1 cellular context compared by ENCODE assay signal in the genomic region with DNA sequence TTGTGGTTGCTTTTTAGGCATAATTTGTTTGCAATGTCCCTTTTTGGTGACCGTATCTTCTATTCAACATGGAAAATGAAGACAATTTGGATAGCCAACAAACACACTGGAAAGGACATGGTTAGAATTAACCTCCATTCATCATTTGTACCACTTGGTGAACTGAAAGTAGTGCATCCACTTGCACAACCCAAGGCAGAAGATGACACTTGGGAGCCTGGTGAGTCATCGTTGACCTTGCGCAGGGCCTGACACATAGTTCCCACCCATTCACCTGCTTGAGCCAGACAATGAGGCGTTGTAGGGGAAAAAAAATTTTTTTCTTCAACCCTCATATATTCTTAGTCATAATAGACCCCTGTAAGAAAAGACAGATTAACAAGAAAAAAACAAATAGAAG.
TF ChIP-seq lines count a peak whose summit lies in the region.

No MANE protein-coding gene starts in this region.

TF ChIP-seq in HepG2, 621 proteins besides CTCF, POLR2A, EP300 and RAD21 (continued from another document):
- TF ChIP-seq, protein P1, sequence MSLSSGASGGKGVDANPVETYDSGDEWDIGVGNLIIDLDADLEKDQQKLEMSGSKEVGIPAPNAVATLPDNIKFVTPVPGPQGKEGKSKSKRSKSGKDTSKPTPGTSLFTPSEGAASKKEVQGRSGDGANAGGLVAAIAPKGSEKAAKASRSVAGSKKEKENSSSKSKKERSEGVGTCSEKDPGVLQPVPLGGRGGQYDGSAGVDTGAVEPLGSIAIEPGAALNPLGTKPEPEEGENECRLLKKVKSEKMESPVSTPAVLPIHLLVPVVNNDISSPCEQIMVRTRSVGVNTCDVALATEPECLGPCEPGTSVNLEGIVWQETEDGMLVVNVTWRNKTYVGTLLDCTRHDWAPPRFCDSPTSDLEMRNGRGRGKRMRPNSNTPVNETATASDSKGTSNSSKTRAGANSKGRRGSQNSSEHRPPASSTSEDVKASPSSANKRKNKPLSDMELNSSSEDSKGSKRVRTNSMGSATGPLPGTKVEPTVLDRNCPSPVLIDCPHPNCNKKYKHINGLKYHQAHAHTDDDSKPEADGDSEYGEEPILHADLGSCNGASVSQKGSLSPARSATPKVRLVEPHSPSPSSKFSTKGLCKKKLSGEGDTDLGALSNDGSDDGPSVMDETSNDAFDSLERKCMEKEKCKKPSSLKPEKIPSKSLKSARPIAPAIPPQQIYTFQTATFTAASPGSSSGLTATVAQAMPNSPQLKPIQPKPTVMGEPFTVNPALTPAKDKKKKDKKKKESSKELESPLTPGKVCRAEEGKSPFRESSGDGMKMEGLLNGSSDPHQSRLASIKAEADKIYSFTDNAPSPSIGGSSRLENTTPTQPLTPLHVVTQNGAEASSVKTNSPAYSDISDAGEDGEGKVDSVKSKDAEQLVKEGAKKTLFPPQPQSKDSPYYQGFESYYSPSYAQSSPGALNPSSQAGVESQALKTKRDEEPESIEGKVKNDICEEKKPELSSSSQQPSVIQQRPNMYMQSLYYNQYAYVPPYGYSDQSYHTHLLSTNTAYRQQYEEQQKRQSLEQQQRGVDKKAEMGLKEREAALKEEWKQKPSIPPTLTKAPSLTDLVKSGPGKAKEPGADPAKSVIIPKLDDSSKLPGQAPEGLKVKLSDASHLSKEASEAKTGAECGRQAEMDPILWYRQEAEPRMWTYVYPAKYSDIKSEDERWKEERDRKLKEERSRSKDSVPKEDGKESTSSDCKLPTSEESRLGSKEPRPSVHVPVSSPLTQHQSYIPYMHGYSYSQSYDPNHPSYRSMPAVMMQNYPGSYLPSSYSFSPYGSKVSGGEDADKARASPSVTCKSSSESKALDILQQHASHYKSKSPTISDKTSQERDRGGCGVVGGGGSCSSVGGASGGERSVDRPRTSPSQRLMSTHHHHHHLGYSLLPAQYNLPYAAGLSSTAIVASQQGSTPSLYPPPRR (CRISPR knock-in tag; IDR thresholded peaks at IDR 0.05; ENCODE audit: borderline replicate concordance) = no peak
- TF ChIP-seq ZNF841 (CRISPR knock-in tag; IDR thresholded peaks at IDR 0.05; ENCODE audit: borderline replicate concordance) (no peak), SRSF9 (IDR thresholded peaks at IDR 0.05; ENCODE audit: borderline replicate concordance, insufficient read depth, low read depth, low read length, poor library complexity, severe bottlenecking) (no peak), WIZ (CRISPR knock-in tag; IDR thresholded peaks at IDR 0.05) (no peak), ZNF550 (CRISPR knock-in tag; IDR thresholded peaks at IDR 0.05; ENCODE audit: borderline replicate concordance) (no peak), ZKSCAN5 (CRISPR knock-in tag; IDR thresholded peaks at IDR 0.05) (no peak), SOX6 (IDR thresholded peaks at IDR 0.05) (no peak), SOX6 (CRISPR knock-in tag; IDR thresholded peaks at IDR 0.05) (peak; percentile 24; the same call in 1 of the 2 replicates), SP4 (CRISPR knock-in tag; IDR thresholded peaks at IDR 0.05) (no peak), FUBP1 (CRISPR knock-in tag; IDR thresholded peaks at IDR 0.05; ENCODE audit: borderline replicate concordance) (no peak), ATF7 (IDR thresholded peaks at IDR 0.05) (no peak), ATF7 (CRISPR knock-in tag; IDR thresholded peaks at IDR 0.05) (no peak), MEF2D (CRISPR knock-in tag; IDR thresholded peaks at IDR 0.05) (no peak), RFX5 (IDR thresholded peaks at IDR 0.05; ENCODE audit: low read depth, low read length) (no peak), GATAD2A (CRISPR knock-in tag; IDR thresholded peaks at IDR 0.05) (peak; percentile 27; the same call in 1 of the 2 replicates), FOXK2 (IDR thresholded peaks at IDR 0.05) (no peak), KLF9 (CRISPR knock-in tag; IDR thresholded peaks at IDR 0.05; ENCODE audit: low read depth) (no peak), ZKSCAN8 (CRISPR knock-in tag; IDR thresholded peaks at IDR 0.05; ENCODE audit: borderline replicate concordance) (no peak), MXD3 (CRISPR knock-in tag; IDR thresholded peaks at IDR 0.05) (no peak), ZBTB7B (CRISPR knock-in tag; IDR thresholded peaks at IDR 0.05) (no peak), CEBPB (IDR thresholded peaks at IDR 0.05; ENCODE audit: borderline replicate concordance, low read depth, low read length) (peak; percentile 81), NFRKB (IDR thresholded peaks at IDR 0.05) (no peak), ZBTB25 (CRISPR knock-in tag; IDR thresholded peaks at IDR 0.05) (no peak), PTBP1 (IDR thresholded peaks at IDR 0.05; ENCODE audit: low read depth, low read length, poor library complexity, severe bottlenecking) (no peak), ZNF589 (CRISPR knock-in tag; conservative IDR thresholded peaks at IDR 0.05) (no peak), KLF13 (CRISPR knock-in tag; IDR thresholded peaks at IDR 0.05) (no peak), THAP7 (CRISPR knock-in tag; IDR thresholded peaks at IDR 0.05) (no peak), ZNF484 (CRISPR knock-in tag; IDR thresholded peaks at IDR 0.05; ENCODE audit: borderline replicate concordance, low read depth) (no peak), NFYB (CRISPR knock-in tag; IDR thresholded peaks at IDR 0.05) (no peak), MATR3 (CRISPR knock-in tag; IDR thresholded peaks at IDR 0.05) (no peak), ELF1 (CRISPR knock-in tag; IDR thresholded peaks at IDR 0.05) (no peak)
- TF ChIP-seq, protein P2, sequence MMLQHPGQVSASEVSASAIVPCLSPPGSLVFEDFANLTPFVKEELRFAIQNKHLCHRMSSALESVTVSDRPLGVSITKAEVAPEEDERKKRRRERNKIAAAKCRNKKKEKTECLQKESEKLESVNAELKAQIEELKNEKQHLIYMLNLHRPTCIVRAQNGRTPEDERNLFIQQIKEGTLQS (CRISPR knock-in tag; IDR thresholded peaks at IDR 0.05) = peak; percentile 89
- TF ChIP-seq, protein P3, sequence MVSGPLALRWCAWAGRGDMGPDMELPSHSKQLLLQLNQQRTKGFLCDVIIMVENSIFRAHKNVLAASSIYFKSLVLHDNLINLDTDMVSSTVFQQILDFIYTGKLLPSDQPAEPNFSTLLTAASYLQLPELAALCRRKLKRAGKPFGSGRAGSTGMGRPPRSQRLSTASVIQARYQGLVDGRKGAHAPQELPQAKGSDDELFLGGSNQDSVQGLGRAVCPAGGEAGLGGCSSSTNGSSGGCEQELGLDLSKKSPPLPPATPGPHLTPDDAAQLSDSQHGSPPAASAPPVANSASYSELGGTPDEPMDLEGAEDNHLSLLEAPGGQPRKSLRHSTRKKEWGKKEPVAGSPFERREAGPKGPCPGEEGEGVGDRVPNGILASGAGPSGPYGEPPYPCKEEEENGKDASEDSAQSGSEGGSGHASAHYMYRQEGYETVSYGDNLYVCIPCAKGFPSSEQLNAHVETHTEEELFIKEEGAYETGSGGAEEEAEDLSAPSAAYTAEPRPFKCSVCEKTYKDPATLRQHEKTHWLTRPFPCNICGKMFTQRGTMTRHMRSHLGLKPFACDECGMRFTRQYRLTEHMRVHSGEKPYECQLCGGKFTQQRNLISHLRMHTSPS (CRISPR knock-in tag; IDR thresholded peaks at IDR 0.05; ENCODE audit: low read depth) = no peak
- TF ChIP-seq, protein P4, sequence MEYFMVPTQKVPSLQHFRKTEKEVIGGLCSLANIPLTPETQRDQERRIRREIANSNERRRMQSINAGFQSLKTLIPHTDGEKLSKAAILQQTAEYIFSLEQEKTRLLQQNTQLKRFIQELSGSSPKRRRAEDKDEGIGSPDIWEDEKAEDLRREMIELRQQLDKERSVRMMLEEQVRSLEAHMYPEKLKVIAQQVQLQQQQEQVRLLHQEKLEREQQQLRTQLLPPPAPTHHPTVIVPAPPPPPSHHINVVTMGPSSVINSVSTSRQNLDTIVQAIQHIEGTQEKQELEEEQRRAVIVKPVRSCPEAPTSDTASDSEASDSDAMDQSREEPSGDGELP (IDR thresholded peaks at IDR 0.05; ENCODE audit: borderline replicate concordance, low read depth) = no peak
